In genomic region chr3:12194669-12195161, GRCh38 we compare ENCODE assay signal across 9 cellular contexts. TPM values are rescaled to one million over a fixed set of nuclear protein-coding genes. Genes with fewer than 3 reads are reported as not detected.
DNase-seq lines count a peak whose midpoint lies in the region; ATAC-seq and TF ChIP-seq lines count a peak whose summit lies in the region.
"Had no signal": no experiment of that assay in that cellular context is flagged by ENCODE, and none has a peak within 500 bp of the region (broad histone marks: within the 10 kb centered on the region; RNA-seq: fewer than 3 reads in every experiment).

No MANE protein-coding gene starts in this region.

- H3K36me3 ChIP-seq in CD8-positive, alpha-beta T cell (ENCODE audit: insufficient read depth, low read length), result no peaks in the 10 kb centered on the region
- H3K36me3 ChIP-seq in sigmoid colon, result no peaks in the 10 kb centered on the region

- no peak for TF ChIP-seq EP300 in sigmoid colon (IDR thresholded peaks at IDR 0.05)

- H3K27me3 Mint-ChIP-seq in activated T-helper 17 cell treated with anti-CD3 and anti-CD28 coated beads, Interleukin-2, amount 50 U/mL, for 72 hours, result peaks cover 4% of the 10 kb centered on the region
- H3K27me3 Mint-ChIP-seq in osteocyte (ENCODE audit: unreplicated experiment), result no peaks in the 10 kb centered on the region
- H3K27me3 Mint-ChIP-seq in CD8-positive, alpha-beta T cell (ENCODE audit: low read depth), result no peaks in the 10 kb centered on the region

- no peaks in the 10 kb centered on the region for H3K9me3 ChIP-seq in CD8-positive, alpha-beta T cell (ENCODE audit: low read length)
- no peaks in the 10 kb centered on the region for H3K9me3 ChIP-seq in sigmoid colon

- H3K4me3 Mint-ChIP-seq in activated T-helper 17 cell treated with anti-CD3 and anti-CD28 coated beads, Interleukin-2, amount 50 U/mL, for 72 hours, result peak overlapping the region; percentile 69
- H3K4me3 Mint-ChIP-seq in osteocyte (ENCODE audit: unreplicated experiment), result no peak overlapping the region
- no peak overlapping the region for H3K4me3 Mint-ChIP-seq in CD8-positive, alpha-beta T cell

- H3K4me1 ChIP-seq in CD8-positive, alpha-beta T cell (ENCODE audit: insufficient read depth, low read length), result no peaks in the 10 kb centered on the region
- H3K4me1 ChIP-seq in sigmoid colon, result peaks cover 0 to 27% (median 20%) of the 10 kb centered on the region in 4 donors

- POLR2A ChIA-PET in CD8-positive, alpha-beta T cell (lab: Charles Lee), result no interaction called here

- 13 to 64% methylated on average over 3 of the region's 3 CpGs for WGBS in sigmoid colon, 2 donors

- peaks cover 32% of the 10 kb centered on the region for H3K4me1 Mint-ChIP-seq in activated T-helper 17 cell treated with anti-CD3 and anti-CD28 coated beads, Interleukin-2, amount 50 U/mL, for 72 hours
- H3K4me1 Mint-ChIP-seq in osteocyte (ENCODE audit: unreplicated experiment), result peaks cover 49% of the 10 kb centered on the region
- H3K4me1 Mint-ChIP-seq in CD8-positive, alpha-beta T cell (ENCODE audit: low read depth), result no peaks in the 10 kb centered on the region

- CTCF ChIA-PET in CD8-positive, alpha-beta T cell (lab: Charles Lee), result no interaction called here

- H3K27ac Mint-ChIP-seq in activated T-helper 17 cell treated with anti-CD3 and anti-CD28 coated beads, Interleukin-2, amount 50 U/mL, for 72 hours, result peak overlapping the region; percentile 93
- peak overlapping the region; percentile 88 for H3K27ac Mint-ChIP-seq in osteocyte (ENCODE audit: unreplicated experiment)
- H3K27ac Mint-ChIP-seq in CD8-positive, alpha-beta T cell, result no peak overlapping the region

- TF ChIP-seq POLR2A in sigmoid colon (IDR thresholded peaks at IDR 0.05), result no peak

- no peaks in the 10 kb centered on the region for H3K27me3 ChIP-seq in CD8-positive, alpha-beta T cell (ENCODE audit: insufficient read depth, low read length)
- no peaks in the 10 kb centered on the region for H3K27me3 ChIP-seq in sigmoid colon

- peak; percentile 46 for ATAC-seq in HG03521 (IDR thresholded peaks at IDR 0.05; ENCODE audit: unreplicated experiment)
- ATAC-seq in activated T-helper 17 cell treated with anti-CD3 and anti-CD28 coated beads, Interleukin-2, amount 50 U/mL, for 72 hours (replicated peaks), result peak; percentile 34
- ATAC-seq in CD8-positive, alpha-beta T cell, result no peak

- H3K36me3 Mint-ChIP-seq in activated T-helper 17 cell treated with anti-CD3 and anti-CD28 coated beads, Interleukin-2, amount 50 U/mL, for 72 hours (ENCODE audit: low read depth), result peaks cover 9% of the 10 kb centered on the region
- H3K36me3 Mint-ChIP-seq in osteocyte (ENCODE audit: unreplicated experiment), result no peaks in the 10 kb centered on the region
- no peaks in the 10 kb centered on the region for H3K36me3 Mint-ChIP-seq in CD8-positive, alpha-beta T cell

- H3K27ac ChIP-seq in CD8-positive, alpha-beta T cell (ENCODE audit: low read depth, low read length), result no peak overlapping the region
- H3K27ac ChIP-seq in sigmoid colon, result peak overlapping the region in 2 of 4 donors; percentile 9 to 66

- peak; percentile 77 for TF ChIP-seq CTCF in GM12865 (IDR thresholded peaks at IDR 0.05; ENCODE audit: insufficient read depth, low read depth, low read length, missing control alignments)
- TF ChIP-seq CTCF in GM20000 (IDR thresholded peaks at IDR 0.05; ENCODE audit: extremely low read depth, missing control alignments), result peak; percentile 60
- no peak for TF ChIP-seq CTCF in osteocyte (IDR thresholded peaks at IDR 0.05)
- TF ChIP-seq CTCF in CD8-positive, alpha-beta T cell (IDR thresholded peaks at IDR 0.05), result no peak
- TF ChIP-seq CTCF in sigmoid colon (IDR thresholded peaks at IDR 0.05), result peak in 1 of 4 experiments; percentile 13

- intact Hi-C loops in CD8-positive, alpha-beta T cell (cut with DNase I, micrococcal nuclease), result no loop called here
- intact Hi-C loops in sigmoid colon (cut with DNase I), result no loop called here

- peak; percentile 86 for DNase-seq in GM12865 (ENCODE audit: low read depth)
- DNase-seq in GM20000 (ENCODE audit: low spot score), result peak; percentile 63
- DNase-seq in osteocyte (ENCODE audit: extremely low spot score, unreplicated experiment), result no peak
- DNase-seq in CD8-positive, alpha-beta T cell, result no peak
- no peak for DNase-seq in sigmoid colon
- no peak for DNase-seq in NCI-H2029 treated with DMSO at 0.1 percent for 48 hours (lab: John Stamatoyannopoulos, UW)

- peaks cover 4% of the 10 kb centered on the region for H3K9me3 Mint-ChIP-seq in activated T-helper 17 cell treated with anti-CD3 and anti-CD28 coated beads, Interleukin-2, amount 50 U/mL, for 72 hours
- no peaks in the 10 kb centered on the region for H3K9me3 Mint-ChIP-seq in osteocyte (ENCODE audit: unreplicated experiment)
- no peaks in the 10 kb centered on the region for H3K9me3 Mint-ChIP-seq in CD8-positive, alpha-beta T cell

- no peak overlapping the region for H3K4me3 ChIP-seq in GM12865 (ENCODE audit: low read depth, low read length)
- H3K4me3 ChIP-seq in CD8-positive, alpha-beta T cell (ENCODE audit: low read depth, low read length), result no peak overlapping the region
- H3K4me3 ChIP-seq in sigmoid colon, result no peak overlapping the region

RNA-seq across cellular contexts. Expression of gene TIMP4, which starts 36.0 kb away (rescaled TPM):
- not detected for total RNA-seq in activated T-helper 17 cell treated with anti-CD3 and anti-CD28 coated beads, Interleukin-2, amount 50 U/mL, for 72 hours
- total RNA-seq in osteocyte, result 5.0 and 5.4 TPM in 2 replicates
- not detected for total RNA-seq in CD8-positive, alpha-beta T cell
- 10 to 100 TPM; 10.2 to 25.0 (median 16.7) TPM for total RNA-seq in sigmoid colon
- 10 to 100 TPM in 1 of 3 donors, 1 to 10 TPM in 2; 3.5 to 10.1 (median 5.4) TPM for polyA plus RNA-seq in sigmoid colon
- total RNA-seq: mononuclear cell had no signal

Comparison
In these comparisons a context has a peak if more than half of its experiments do, and no peak if none do; other contexts are left out.
1. DNase-seq: peak in GM12865 (single experiment) and GM20000 (single experiment); none in osteocyte (single experiment), CD8-positive, alpha-beta T cell (0 of 7), sigmoid colon (single experiment) and NCI-H2029 treated with DMSO at 0.1 percent for 48 hours (single experiment).
2. CTCF ChIP-seq: peak in GM12865 (single experiment) and GM20000 (single experiment); none in osteocyte (single experiment) and CD8-positive, alpha-beta T cell (single experiment).